17 cellular contexts compared by ENCODE assay signal in the genomic region with DNA sequence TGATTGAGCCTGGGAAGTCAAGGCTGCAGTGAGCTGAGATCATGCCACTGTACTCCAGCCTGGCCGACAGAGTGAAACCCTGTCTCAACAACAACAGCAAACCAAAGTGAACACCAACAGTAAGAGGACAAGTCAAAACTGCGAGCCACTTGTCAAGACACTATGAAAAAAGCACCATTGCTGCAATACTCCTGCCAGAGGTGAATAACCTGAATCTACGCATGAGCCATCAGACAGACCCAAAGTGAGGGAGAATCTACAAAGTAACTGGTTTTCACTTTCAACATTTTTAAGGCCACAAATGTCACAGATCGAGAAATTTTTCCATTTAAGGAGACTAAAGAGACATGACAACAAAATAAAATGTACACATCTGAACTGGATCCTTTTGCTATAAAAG. TPM values are rescaled to one million over a fixed set of nuclear protein-coding genes. Genes with fewer than 3 reads are reported as not detected.
DNase-seq lines count a peak whose midpoint lies in the region; ATAC-seq, FAIRE-seq and TF ChIP-seq lines count a peak whose summit lies in the region.
"Had no signal": no experiment of that assay in that cellular context is flagged by ENCODE, and none has a peak within 500 bp of the region (broad histone marks: within the 10 kb centered on the region; RNA-seq: fewer than 3 reads in every experiment).

No MANE protein-coding gene starts in this region.

- no peak overlapping the region for H3K9ac ChIP-seq in mammary epithelial cell (ENCODE audit: insufficient read depth, low read length)
- H3K9ac ChIP-seq: BLaER1 had no signal

- CTCF ChIA-PET in mammary epithelial cell (lab: Charles Lee; ENCODE audit: low non-redundant PET), result no interaction called here

- peak; percentile 20 for FAIRE-seq in GM12891 (lab: Jason Lieb, UNC)
- FAIRE-seq: HepG2 had no signal

- intact Hi-C loops in activated CD4-positive, alpha-beta T cell treated with anti-CD3 and anti-CD28 coated beads, Interleukin-2, amount 10 ng/mL, durations not matched to agents 24 days and 14 days (cut with micrococcal nuclease), result no loop called here
- intact Hi-C loops in mammary epithelial cell (cut with micrococcal nuclease), result no loop called here

- H3K4me3 ChIP-seq in mesodermal cell (ENCODE audit: extremely low read depth, insufficient read depth, low read length, poor library complexity, severe bottlenecking) (no peak overlapping the region), mammary epithelial cell (replicated peaks in 1 of 3; ENCODE audit: insufficient read depth in 1 of 3, low read depth in 2 of 3, low read length in 3 of 3) (no peak overlapping the region)
- H3K4me3 ChIP-seq: BLaER1, HAP-1 had no signal

- H3K4me1 Mint-ChIP-seq in activated CD4-positive, alpha-beta T cell treated with anti-CD3 and anti-CD28 coated beads, Interleukin-2, amount 10 ng/mL, durations not matched to agents 24 days and 14 days, result peaks cover 19% of the 10 kb centered on the region
- H3K4me1 Mint-ChIP-seq in activated T-helper 17 cell treated with anti-CD3 and anti-CD28 coated beads, Interleukin-2, amount 50 U/mL, for 72 hours, result peaks cover 29% of the 10 kb centered on the region

- BruUV-seq in mammary epithelial cell (replicated peaks; lab: Mats Ljungman, UMichigan), result no TSS peak

- TF ChIP-seq POLR2A in GM12891 (IDR thresholded peaks at IDR 0.05; ENCODE audit: low read depth, low read length), result no peak

- H3K27ac ChIP-seq in mesodermal cell (ENCODE audit: low read depth, low read length, severe bottlenecking), result peak overlapping the region; percentile 52
- no peak overlapping the region for H3K27ac ChIP-seq in mammary epithelial cell (ENCODE audit: insufficient read depth, low read depth, low read length)
- H3K27ac ChIP-seq: BLaER1 had no signal

- H3K9me3 Mint-ChIP-seq in activated CD4-positive, alpha-beta T cell treated with anti-CD3 and anti-CD28 coated beads, Interleukin-2, amount 10 ng/mL, durations not matched to agents 24 days and 14 days, result no peaks in the 10 kb centered on the region
- H3K9me3 Mint-ChIP-seq in activated T-helper 17 cell treated with anti-CD3 and anti-CD28 coated beads, Interleukin-2, amount 50 U/mL, for 72 hours, result no peaks in the 10 kb centered on the region
- H3K9me3 Mint-ChIP-seq: CD4-positive, alpha-beta memory T cell had no signal

- H3K79me2 ChIP-seq in mammary epithelial cell (ENCODE audit: insufficient read depth, low read length), result peaks cover 11% of the 10 kb centered on the region

- no peaks in the 10 kb centered on the region for H3K9me3 ChIP-seq in mesodermal cell (ENCODE audit: control insufficient read depth, low read length)
- H3K9me3 ChIP-seq in mammary epithelial cell (replicated peaks; ENCODE audit: insufficient read depth, low read length), result no peaks in the 10 kb centered on the region
- H3K9me3 ChIP-seq: BLaER1, HAP-1 had no signal

- no peaks in the 10 kb centered on the region for H3K27me3 ChIP-seq in mammary epithelial cell (ENCODE audit: insufficient read depth, low read length)
- H3K27me3 ChIP-seq: BLaER1 had no signal

- dilution Hi-C loops in mammary epithelial cell (cut with HindIII; ENCODE audit: low sequenced_read_pairs), result no loop called here

- peaks cover 8% of the 10 kb centered on the region for H3K36me3 Mint-ChIP-seq in activated CD4-positive, alpha-beta T cell treated with anti-CD3 and anti-CD28 coated beads, Interleukin-2, amount 10 ng/mL, durations not matched to agents 24 days and 14 days (ENCODE audit: low read depth)
- peaks cover 15% of the 10 kb centered on the region for H3K36me3 Mint-ChIP-seq in activated T-helper 17 cell treated with anti-CD3 and anti-CD28 coated beads, Interleukin-2, amount 50 U/mL, for 72 hours (ENCODE audit: low read depth)

- TF ChIP-seq CTCF in mammary epithelial cell (conservative IDR thresholded peaks at IDR 0.05 in 1 of 2, IDR thresholded peaks at IDR 0.05 in 1 of 2; ENCODE audit: extremely low read depth in 1 of 2, insufficient read depth in 1 of 2, low read depth in 1 of 2, low read length in 2 of 2), result no peak

- H4K20me1 ChIP-seq in mammary epithelial cell (ENCODE audit: insufficient read depth, low read length), result no peaks in the 10 kb centered on the region
- H4K20me1 ChIP-seq: BLaER1 had no signal

- no peaks in the 10 kb centered on the region for H3K27me3 Mint-ChIP-seq in activated CD4-positive, alpha-beta T cell treated with anti-CD3 and anti-CD28 coated beads, Interleukin-2, amount 10 ng/mL, durations not matched to agents 24 days and 14 days
- no peaks in the 10 kb centered on the region for H3K27me3 Mint-ChIP-seq in activated T-helper 17 cell treated with anti-CD3 and anti-CD28 coated beads, Interleukin-2, amount 50 U/mL, for 72 hours
- H3K27me3 Mint-ChIP-seq: CD4-positive, alpha-beta memory T cell had no signal

- in situ Hi-C loops in mammary epithelial cell (cut with MboI; ENCODE audit: low sequenced_read_pairs in 2 of 2), result no loop called here

- no peak overlapping the region for H3K4me2 ChIP-seq in mammary epithelial cell (ENCODE audit: insufficient read depth, low read depth, low read length)
- H3K4me2 ChIP-seq: BLaER1 had no signal

- DNase-seq in activated CD4-positive, alpha-beta T cell treated with anti-CD3 and anti-CD28 coated beads, Interleukin-2, amount 10 ng/mL, durations not matched to agents 24 days and 14 days, result peak; percentile 27
- DNase-seq in activated CD4-positive, alpha-beta T cell treated with anti-CD3 and anti-CD28 coated beads, Interleukin-2, amount 50 U/mL, for 48 hours, result no peak
- no peak for DNase-seq in GM12891 (ENCODE audit: insufficient read length, low spot score)
- no peak for DNase-seq in mammary epithelial cell
- no peak for DNase-seq in stimulated activated CD4-positive, alpha-beta T cell treated with anti-CD3 and anti-CD28 coated beads, Interleukin-2, amount 100 ng/mL, for 24 hours
- DNase-seq: 8988T; CD4-positive, alpha-beta memory T cell; DMS153; DMS79; GDM1 had no signal

- H2AFZ ChIP-seq in mammary epithelial cell (ENCODE audit: low read depth, low read length), result no peak overlapping the region

- WGBS in mesodermal cell (ENCODE audit: insufficient coverage in 2 of 2), 2 experiments, result 95 to 100% methylated on average over 3 of the region's 4 CpGs
- WGBS in mammary epithelial cell (ENCODE audit: low coverage, missing lambda C conversion rate), result 97% methylated on average over 4 of the region's 4 CpGs

- H3K4me3 Mint-ChIP-seq in activated CD4-positive, alpha-beta T cell treated with anti-CD3 and anti-CD28 coated beads, Interleukin-2, amount 10 ng/mL, durations not matched to agents 24 days and 14 days, result no peak overlapping the region
- H3K4me3 Mint-ChIP-seq in activated T-helper 17 cell treated with anti-CD3 and anti-CD28 coated beads, Interleukin-2, amount 50 U/mL, for 72 hours, result no peak overlapping the region
- H3K4me3 Mint-ChIP-seq: CD14-positive monocyte; CD4-positive, alpha-beta memory T cell had no signal

- no peak for ATAC-seq in activated T-helper 17 cell treated with anti-CD3 and anti-CD28 coated beads, Interleukin-2, amount 50 U/mL, for 72 hours (replicated peaks)
- ATAC-seq in GM19452 (IDR thresholded peaks at IDR 0.05; ENCODE audit: unreplicated experiment), result no peak
- ATAC-seq: HepG2 had no signal

- H3K4me1 ChIP-seq in mesodermal cell (ENCODE audit: control insufficient read depth, insufficient read depth, low read length, poor library complexity, severe bottlenecking) (peaks cover 6% of the 10 kb centered on the region), mammary epithelial cell (ENCODE audit: insufficient read depth, low read length) (peaks cover 3% of the 10 kb centered on the region)

- H3K36me3 ChIP-seq in mesodermal cell (ENCODE audit: control insufficient read depth, insufficient read depth, low read length) (no peaks in the 10 kb centered on the region), mammary epithelial cell (ENCODE audit: insufficient read depth, low read length) (peaks cover 1% of the 10 kb centered on the region)
- H3K36me3 ChIP-seq: BLaER1, HAP-1 had no signal

- no peak overlapping the region for H3K27ac Mint-ChIP-seq in activated CD4-positive, alpha-beta T cell treated with anti-CD3 and anti-CD28 coated beads, Interleukin-2, amount 10 ng/mL, durations not matched to agents 24 days and 14 days
- H3K27ac Mint-ChIP-seq in activated T-helper 17 cell treated with anti-CD3 and anti-CD28 coated beads, Interleukin-2, amount 50 U/mL, for 72 hours, result peak overlapping the region; percentile 14
- H3K27ac Mint-ChIP-seq: CD14-positive monocyte had no signal

TF ChIP-seq in GM12891, 5 proteins besides CTCF, POLR2A, EP300 and RAD21:
- TF ChIP-seq PAX5 (IDR thresholded peaks at IDR 0.05; ENCODE audit: insufficient read depth, low read length, severe bottlenecking) (no peak), POLR2AphosphoS5 (IDR thresholded peaks at IDR 0.05; ENCODE audit: low read depth, low read length) (no peak), SPI1 (IDR thresholded peaks at IDR 0.05; ENCODE audit: low read depth, low read length) (no peak), TAF1 (IDR thresholded peaks at IDR 0.05; ENCODE audit: low read depth, low read length) (no peak), POU2F2 (IDR thresholded peaks at IDR 0.05; ENCODE audit: low read depth, low read length) (no peak)

RNA-seq across cellular contexts. Expression of gene SYNJ1, which starts 21.9 kb away (rescaled TPM):
- total RNA-seq in activated CD4-positive, alpha-beta T cell treated with anti-CD3 and anti-CD28 coated beads, Interleukin-2, amount 10 ng/mL, durations not matched to agents 24 days and 14 days, result 11.3 and 12.6 TPM in 2 replicates
- 1.7 TPM for polyA plus RNA-seq in GM12891 (2012; ENCODE audit: low read depth, missing spikeins)
- total RNA-seq in activated T-helper 17 cell treated with anti-CD3 and anti-CD28 coated beads, Interleukin-2, amount 50 U/mL, for 72 hours, result 10 to 100 TPM; 13.8 to 22.5 TPM
- polyA plus RNA-seq in mesodermal cell (2013, experiment 1 of 2), result 8.3 TPM
- polyA plus RNA-seq in mesodermal cell (2013, experiment 2 of 2), result 9.2 TPM
- total RNA-seq in mammary epithelial cell, result 10 to 100 TPM in 1 of 2 donors, 1 to 10 TPM in 1; 5.5 to 11.3 TPM
- 4.4 TPM for polyA plus RNA-seq in mammary epithelial cell
- 62.8 TPM for polyA minus RNA-seq in mammary epithelial cell
